In genomic region chr3:106745344-106746168, GRCh38 we compare ENCODE assay signal across 20 cellular contexts.
DNase-seq lines count a peak whose midpoint lies in the region; ATAC-seq and TF ChIP-seq lines count a peak whose summit lies in the region.
"Had no signal": no experiment of that assay in that cellular context is flagged by ENCODE, and none has a peak within 500 bp of the region (broad histone marks: within the 10 kb centered on the region; RNA-seq: fewer than 3 reads in every experiment).

No MANE protein-coding gene starts in this region.

- H3K9ac ChIP-seq in SK-N-MC (ENCODE audit: insufficient read length), result peak overlapping the region; percentile 30

- no peak for TF ChIP-seq EP300 in transverse colon (IDR thresholded peaks at IDR 0.05; ENCODE audit: low read depth)

- peak overlapping the region; percentile 22; the same call in 1 of the 2 replicates for H3K27ac ChIP-seq in SK-N-MC
- H3K27ac ChIP-seq in transverse colon, result no peak overlapping the region
- H3K27ac ChIP-seq: uterus had no signal

- H3K4me3 ChIP-seq in SK-N-MC (peak overlapping the region; percentile 5; the same call in 1 of the 2 replicates), transverse colon (no peak overlapping the region)
- H3K4me3 ChIP-seq: uterus had no signal

- DNase-seq in EL (peak; percentile 68), SK-N-MC (ENCODE audit: low read depth, low spot score) (no peak), fibroblast of gingiva (ENCODE audit: low read depth) (peak; percentile 8), non-pigmented ciliary epithelial cell (ENCODE audit: low read depth) (peak; percentile 60), transverse colon (no peak), SHP77 (lab: John Stamatoyannopoulos, UW) (no peak), NCI-H748 treated with DMSO at 0.1 percent for 48 hours (lab: John Stamatoyannopoulos, UW) (no peak)
- DNase-seq: activated CD4-positive, alpha-beta memory T cell treated with anti-CD3 and anti-CD28 coated beads for 36 hours; activated effector memory CD4-positive, alpha-beta T cell treated with Interleukin-2 at 50 U/mL for 16 hours; CD4-positive, alpha-beta memory T cell; effector memory CD4-positive, alpha-beta T cell; H7; KG1; natural killer cell; NCI-H1436 treated with DMSO at 0.1 percent for 48 hours; NCI-H524 treated with DMSO at 0.1 percent for 48 hours; stimulated activated CD4-positive, alpha-beta T cell treated with anti-CD3 and anti-CD28 coated beads, Interleukin-4, amount 100 ng/mL, for 4 hours; stimulated activated naive CD4-positive, alpha-beta T cell; uterus had no signal

- TF ChIP-seq POLR2A in transverse colon (IDR thresholded peaks at IDR 0.05) (no peak), GM18505 (IDR thresholded peaks at IDR 0.05; ENCODE audit: borderline replicate concordance, extremely low read depth, insufficient read depth, insufficient read length) (no peak)

- WGBS in transverse colon (ENCODE audit: low coverage in 1 of 2), 2 donors, result 63 to 64% methylated on average over 7 of the region's 7 CpGs

- no peaks in the 10 kb centered on the region for H3K27me3 ChIP-seq in transverse colon
- H3K27me3 ChIP-seq: uterus had no signal

- intact Hi-C loops in transverse colon (cut with DNase I; ENCODE audit: low total_unique reads), result no loop called here

- H3K9me3 ChIP-seq in SK-N-MC (ENCODE audit: low read depth, low read length), result no peaks in the 10 kb centered on the region
- no peaks in the 10 kb centered on the region for H3K9me3 ChIP-seq in transverse colon
- H3K9me3 ChIP-seq: uterus had no signal

- no peak for ATAC-seq in GM18505 (IDR thresholded peaks at IDR 0.05; ENCODE audit: unreplicated experiment)
- ATAC-seq: natural killer cell had no signal

- H3K36me3 ChIP-seq in SK-N-MC (ENCODE audit: insufficient read depth, low read length), result no peaks in the 10 kb centered on the region
- H3K36me3 ChIP-seq in transverse colon, result no peaks in the 10 kb centered on the region
- H3K36me3 ChIP-seq: uterus had no signal

- H3K4me1 ChIP-seq in transverse colon, result no peaks in the 10 kb centered on the region
- H3K4me1 ChIP-seq: uterus had no signal

- TF ChIP-seq CTCF in transverse colon (IDR thresholded peaks at IDR 0.05), result no peak

- in situ Hi-C loops in transverse colon (cut with MboI; ENCODE audit: low pct_ligation_motif_present in 1 of 4, low pct_unique_long_range_greater_than_20kb in 1 of 4, low sequenced_read_pairs in 3 of 4), result no loop called here

Comparison
In these comparisons a context has a peak if more than half of its experiments do, and no peak if none do; other contexts are left out.
1. DNase-seq: peak in EL (single experiment), fibroblast of gingiva (single experiment) and non-pigmented ciliary epithelial cell (single experiment); none in SK-N-MC (single experiment), transverse colon (single experiment), SHP77 (0 of 2) and NCI-H748 treated with DMSO at 0.1 percent for 48 hours (single experiment).